In the genomic region with DNA sequence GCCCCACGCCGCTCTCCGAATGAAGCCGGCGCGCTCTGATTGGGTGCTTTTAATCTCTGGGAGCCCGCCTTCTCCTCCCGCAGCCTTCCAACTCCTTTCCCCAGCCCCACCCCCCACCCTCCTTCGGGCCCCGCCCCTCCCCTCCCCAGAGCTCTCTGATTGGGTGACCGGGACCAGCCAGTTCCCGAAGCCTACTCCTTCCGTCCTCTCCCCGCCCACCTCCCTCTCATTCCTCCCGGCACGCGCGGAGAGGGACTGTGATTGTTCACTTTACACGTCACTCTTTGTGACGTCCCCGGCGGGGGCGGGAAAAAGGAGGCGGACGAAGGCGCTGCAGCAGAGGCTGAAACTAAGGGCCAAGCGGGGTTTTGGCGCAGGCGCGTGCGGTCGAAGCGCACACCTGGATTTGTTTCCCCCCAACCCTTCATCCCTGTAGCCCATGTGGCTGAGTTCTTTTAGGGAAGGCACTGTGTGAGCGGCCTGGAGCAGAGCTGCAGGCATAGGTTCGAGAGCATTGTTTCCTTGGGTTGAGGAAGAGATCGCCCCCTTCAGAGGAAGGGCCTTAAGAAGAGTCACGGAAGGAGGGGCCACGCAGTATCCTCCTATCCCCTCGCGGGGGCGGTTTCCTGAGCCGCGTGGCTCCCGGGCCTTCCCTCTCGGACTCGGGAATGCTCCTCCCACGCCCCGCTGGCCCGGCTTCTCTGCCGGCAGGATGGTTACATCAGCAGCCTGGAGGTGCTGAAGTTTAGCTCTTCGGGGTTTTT, we compare ENCODE assay signal across 1 cellular context.
TF ChIP-seq lines count a peak whose summit lies in the region.

A gene (minus strand): TSS at position 21 of the 764 bp plus-strand sequence. CDS start 361 bp downstream, outside the sequence.

TF ChIP-seq in HepG2, 621 proteins besides CTCF, POLR2A, EP300 and RAD21 (continued from another document and continues in another):
- peak; percentile 68; the same call in 1 of the 2 replicates for TF ChIP-seq TARDBP (CRISPR knock-in tag; IDR thresholded peaks at IDR 0.05)
- TF ChIP-seq, protein P1, sequence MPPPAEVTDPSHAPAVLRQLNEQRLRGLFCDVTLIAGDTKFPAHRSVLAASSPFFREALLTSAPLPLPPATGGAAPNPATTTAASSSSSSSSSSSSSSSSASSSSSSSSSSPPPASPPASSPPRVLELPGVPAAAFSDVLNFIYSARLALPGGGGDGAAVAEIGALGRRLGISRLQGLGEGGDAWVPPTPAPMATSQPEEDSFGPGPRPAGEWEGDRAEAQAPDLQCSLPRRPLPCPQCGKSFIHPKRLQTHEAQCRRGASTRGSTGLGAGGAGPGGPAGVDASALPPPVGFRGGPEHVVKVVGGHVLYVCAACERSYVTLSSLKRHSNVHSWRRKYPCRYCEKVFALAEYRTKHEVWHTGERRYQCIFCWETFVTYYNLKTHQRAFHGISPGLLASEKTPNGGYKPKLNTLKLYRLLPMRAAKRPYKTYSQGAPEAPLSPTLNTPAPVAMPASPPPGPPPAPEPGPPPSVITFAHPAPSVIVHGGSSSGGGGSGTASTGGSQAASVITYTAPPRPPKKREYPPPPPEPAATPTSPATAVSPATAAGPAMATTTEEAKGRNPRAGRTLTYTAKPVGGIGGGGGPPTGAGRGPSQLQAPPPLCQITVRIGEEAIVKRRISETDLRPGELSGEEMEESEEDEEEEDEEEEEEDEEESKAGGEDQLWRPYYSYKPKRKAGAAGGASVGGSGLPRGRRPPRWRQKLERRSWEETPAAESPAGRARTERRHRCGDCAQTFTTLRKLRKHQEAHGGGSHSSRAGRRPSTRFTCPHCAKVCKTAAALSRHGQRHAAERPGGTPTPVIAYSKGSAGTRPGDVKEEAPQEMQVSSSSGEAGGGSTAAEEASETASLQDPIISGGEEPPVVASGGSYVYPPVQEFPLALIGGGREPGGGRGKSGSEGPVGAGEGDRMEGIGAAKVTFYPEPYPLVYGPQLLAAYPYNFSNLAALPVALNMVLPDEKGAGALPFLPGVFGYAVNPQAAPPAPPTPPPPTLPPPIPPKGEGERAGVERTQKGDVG (CRISPR knock-in tag; IDR thresholded peaks at IDR 0.05; ENCODE audit: borderline replicate concordance), result peak; percentile 24; the same call in 1 of the 2 replicates
- no peak for TF ChIP-seq ZSCAN25 (CRISPR knock-in tag; IDR thresholded peaks at IDR 0.05)
- TF ChIP-seq, protein P2, sequence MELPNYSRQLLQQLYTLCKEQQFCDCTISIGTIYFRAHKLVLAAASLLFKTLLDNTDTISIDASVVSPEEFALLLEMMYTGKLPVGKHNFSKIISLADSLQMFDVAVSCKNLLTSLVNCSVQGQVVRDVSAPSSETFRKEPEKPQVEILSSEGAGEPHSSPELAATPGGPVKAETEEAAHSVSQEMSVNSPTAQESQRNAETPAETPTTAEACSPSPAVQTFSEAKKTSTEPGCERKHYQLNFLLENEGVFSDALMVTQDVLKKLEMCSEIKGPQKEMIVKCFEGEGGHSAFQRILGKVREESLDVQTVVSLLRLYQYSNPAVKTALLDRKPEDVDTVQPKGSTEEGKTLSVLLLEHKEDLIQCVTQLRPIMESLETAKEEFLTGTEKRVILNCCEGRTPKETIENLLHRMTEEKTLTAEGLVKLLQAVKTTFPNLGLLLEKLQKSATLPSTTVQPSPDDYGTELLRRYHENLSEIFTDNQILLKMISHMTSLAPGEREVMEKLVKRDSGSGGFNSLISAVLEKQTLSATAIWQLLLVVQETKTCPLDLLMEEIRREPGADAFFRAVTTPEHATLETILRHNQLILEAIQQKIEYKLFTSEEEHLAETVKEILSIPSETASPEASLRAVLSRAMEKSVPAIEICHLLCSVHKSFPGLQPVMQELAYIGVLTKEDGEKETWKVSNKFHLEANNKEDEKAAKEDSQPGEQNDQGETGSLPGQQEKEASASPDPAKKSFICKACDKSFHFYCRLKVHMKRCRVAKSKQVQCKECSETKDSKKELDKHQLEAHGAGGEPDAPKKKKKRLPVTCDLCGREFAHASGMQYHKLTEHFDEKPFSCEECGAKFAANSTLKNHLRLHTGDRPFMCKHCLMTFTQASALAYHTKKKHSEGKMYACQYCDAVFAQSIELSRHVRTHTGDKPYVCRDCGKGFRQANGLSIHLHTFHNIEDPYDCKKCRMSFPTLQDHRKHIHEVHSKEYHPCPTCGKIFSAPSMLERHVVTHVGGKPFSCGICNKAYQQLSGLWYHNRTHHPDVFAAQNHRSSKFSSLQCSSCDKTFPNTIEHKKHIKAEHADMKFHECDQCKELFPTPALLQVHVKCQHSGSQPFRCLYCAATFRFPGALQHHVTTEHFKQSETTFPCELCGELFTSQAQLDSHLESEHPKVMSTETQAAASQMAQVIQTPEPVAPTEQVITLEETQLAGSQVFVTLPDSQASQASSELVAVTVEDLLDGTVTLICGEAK (IDR thresholded peaks at IDR 0.05), result no peak
- TF ChIP-seq, protein P2 (CRISPR knock-in tag; IDR thresholded peaks at IDR 0.05), result peak; percentile 46; the same call in 1 of the 2 replicates
- peak; percentile 81; the same call in 1 of the 2 replicates for TF ChIP-seq DNMT3B (CRISPR knock-in tag; conservative IDR thresholded peaks at IDR 0.05)
- TF ChIP-seq KDM2A (CRISPR knock-in tag; IDR thresholded peaks at IDR 0.05; ENCODE audit: borderline replicate concordance, low read depth), result peak; percentile 84; the same call in 1 of the 2 replicates
- TF ChIP-seq MAFF (IDR thresholded peaks at IDR 0.05; ENCODE audit: low read depth, low read length), result no peak
- 0 out of 2 replicates have a peak, but pooled peaks have one; percentile 15 for TF ChIP-seq KLF11 (CRISPR knock-in tag; IDR thresholded peaks at IDR 0.05)
- peak; percentile 62; the same call in 1 of the 2 replicates for TF ChIP-seq ZSCAN31 (CRISPR knock-in tag; IDR thresholded peaks at IDR 0.05; ENCODE audit: low read depth)
- TF ChIP-seq, protein P3, sequence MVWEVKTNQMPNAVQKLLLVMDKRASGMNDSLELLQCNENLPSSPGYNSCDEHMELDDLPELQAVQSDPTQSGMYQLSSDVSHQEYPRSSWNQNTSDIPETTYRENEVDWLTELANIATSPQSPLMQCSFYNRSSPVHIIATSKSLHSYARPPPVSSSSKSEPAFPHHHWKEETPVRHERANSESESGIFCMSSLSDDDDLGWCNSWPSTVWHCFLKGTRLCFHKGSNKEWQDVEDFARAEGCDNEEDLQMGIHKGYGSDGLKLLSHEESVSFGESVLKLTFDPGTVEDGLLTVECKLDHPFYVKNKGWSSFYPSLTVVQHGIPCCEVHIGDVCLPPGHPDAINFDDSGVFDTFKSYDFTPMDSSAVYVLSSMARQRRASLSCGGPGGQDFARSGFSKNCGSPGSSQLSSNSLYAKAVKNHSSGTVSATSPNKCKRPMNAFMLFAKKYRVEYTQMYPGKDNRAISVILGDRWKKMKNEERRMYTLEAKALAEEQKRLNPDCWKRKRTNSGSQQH (CRISPR knock-in tag; IDR thresholded peaks at IDR 0.05; ENCODE audit: low read depth), result 0 out of 2 replicates have a peak, but pooled peaks have one; percentile 32
- peak; percentile 78; the same call in 1 of the 2 replicates for TF ChIP-seq ZBTB20 (CRISPR knock-in tag; IDR thresholded peaks at IDR 0.05; ENCODE audit: borderline replicate concordance, low read depth)
- peak; percentile 28; the same call in 1 of the 2 replicates for TF ChIP-seq ETV5 (CRISPR knock-in tag; IDR thresholded peaks at IDR 0.05; ENCODE audit: borderline replicate concordance)
- TF ChIP-seq ZNF768 (CRISPR knock-in tag; IDR thresholded peaks at IDR 0.05), result peak; percentile 5; the same call in 1 of the 2 replicates
- TF ChIP-seq SSRP1 (CRISPR knock-in tag; IDR thresholded peaks at IDR 0.05), result 0 out of 2 replicates have a peak, but pooled peaks have one; percentile 46
- no peak for TF ChIP-seq RFX5 (IDR thresholded peaks at IDR 0.05; ENCODE audit: low read depth, low read length)
- TF ChIP-seq ZNF160 (CRISPR knock-in tag; IDR thresholded peaks at IDR 0.05), result peak; percentile 80; the same call in 1 of the 2 replicates
- TF ChIP-seq U2AF1 (optimal IDR thresholded peaks at IDR 0.05; ENCODE audit: low read depth, low read length), result peak; percentile 68
- TF ChIP-seq ZNF772 (CRISPR knock-in tag; IDR thresholded peaks at IDR 0.05), result peak; percentile 58
- TF ChIP-seq KLF9 (CRISPR knock-in tag; IDR thresholded peaks at IDR 0.05; ENCODE audit: low read depth), result peak; percentile 81; the same call in 1 of the 2 replicates
- peak; percentile 63; the same call in 1 of the 2 replicates for TF ChIP-seq HOXA3 (CRISPR knock-in tag; IDR thresholded peaks at IDR 0.05)
- TF ChIP-seq RAD51 (IDR thresholded peaks at IDR 0.05; ENCODE audit: borderline replicate concordance), result no peak
- TF ChIP-seq SP5 (CRISPR knock-in tag; IDR thresholded peaks at IDR 0.05; ENCODE audit: borderline replicate concordance, low read depth), result peak; percentile 40; the same call in 1 of the 2 replicates
- TF ChIP-seq EHMT2 (IDR thresholded peaks at IDR 0.05; ENCODE audit: borderline replicate concordance, low read depth, low read length), result no peak
- TF ChIP-seq AGO2 (optimal IDR thresholded peaks at IDR 0.05; ENCODE audit: low read depth, low read length), result peak; percentile 25
- no peak for TF ChIP-seq PAF1 (CRISPR knock-in tag; IDR thresholded peaks at IDR 0.05)
- TF ChIP-seq, protein P4, sequence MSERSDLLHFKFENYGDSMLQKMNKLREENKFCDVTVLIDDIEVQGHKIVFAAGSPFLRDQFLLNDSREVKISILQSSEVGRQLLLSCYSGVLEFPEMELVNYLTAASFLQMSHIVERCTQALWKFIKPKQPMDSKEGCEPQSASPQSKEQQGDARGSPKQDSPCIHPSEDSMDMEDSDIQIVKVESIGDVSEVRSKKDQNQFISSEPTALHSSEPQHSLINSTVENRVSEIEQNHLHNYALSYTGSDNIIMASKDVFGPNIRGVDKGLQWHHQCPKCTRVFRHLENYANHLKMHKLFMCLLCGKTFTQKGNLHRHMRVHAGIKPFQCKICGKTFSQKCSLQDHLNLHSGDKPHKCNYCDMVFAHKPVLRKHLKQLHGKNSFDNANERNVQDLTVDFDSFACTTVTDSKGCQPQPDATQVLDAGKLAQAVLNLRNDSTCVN (CRISPR knock-in tag; IDR thresholded peaks at IDR 0.05; ENCODE audit: borderline replicate concordance), result no peak
- TF ChIP-seq PRPF4 (IDR thresholded peaks at IDR 0.05; ENCODE audit: low read depth, low read length, poor library complexity, severe bottlenecking), result no peak
- 0 out of 2 replicates have a peak, but pooled peaks have one; percentile 46 for TF ChIP-seq ZNF33A (CRISPR knock-in tag; IDR thresholded peaks at IDR 0.05; ENCODE audit: borderline replicate concordance)
- TF ChIP-seq, protein P5, sequence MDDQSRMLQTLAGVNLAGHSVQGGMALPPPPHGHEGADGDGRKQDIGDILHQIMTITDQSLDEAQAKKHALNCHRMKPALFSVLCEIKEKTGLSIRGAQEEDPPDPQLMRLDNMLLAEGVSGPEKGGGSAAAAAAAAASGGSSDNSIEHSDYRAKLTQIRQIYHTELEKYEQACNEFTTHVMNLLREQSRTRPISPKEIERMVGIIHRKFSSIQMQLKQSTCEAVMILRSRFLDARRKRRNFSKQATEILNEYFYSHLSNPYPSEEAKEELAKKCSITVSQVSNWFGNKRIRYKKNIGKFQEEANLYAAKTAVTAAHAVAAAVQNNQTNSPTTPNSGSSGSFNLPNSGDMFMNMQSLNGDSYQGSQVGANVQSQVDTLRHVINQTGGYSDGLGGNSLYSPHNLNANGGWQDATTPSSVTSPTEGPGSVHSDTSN (CRISPR knock-in tag; IDR thresholded peaks at IDR 0.05; ENCODE audit: borderline replicate concordance), result peak; percentile 56; the same call in 1 of the 2 replicates
- TF ChIP-seq, protein P6, sequence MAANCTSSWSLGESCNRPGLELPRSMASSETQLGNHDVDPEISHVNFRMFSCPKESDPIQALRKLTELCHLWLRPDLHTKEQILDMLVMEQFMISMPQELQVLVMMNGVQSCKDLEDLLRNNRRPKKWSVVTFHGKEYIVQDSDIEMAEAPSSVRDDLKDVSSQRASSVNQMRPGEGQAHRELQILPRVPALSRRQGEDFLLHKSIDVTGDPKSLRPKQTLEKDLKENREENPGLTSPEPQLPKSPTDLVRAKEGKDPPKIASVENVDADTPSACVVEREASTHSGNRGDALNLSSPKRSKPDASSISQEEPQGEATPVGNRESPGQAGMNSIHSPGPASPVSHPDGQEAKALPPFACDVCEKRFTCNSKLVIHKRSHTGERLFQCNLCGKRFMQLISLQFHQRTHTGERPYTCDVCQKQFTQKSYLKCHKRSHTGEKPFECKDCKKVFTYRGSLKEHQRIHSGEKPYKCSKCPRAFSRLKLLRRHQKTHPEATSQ (CRISPR knock-in tag; IDR thresholded peaks at IDR 0.05; ENCODE audit: borderline replicate concordance), result peak; percentile 85; the same call in 1 of the 2 replicates
- TF ChIP-seq, protein P7, sequence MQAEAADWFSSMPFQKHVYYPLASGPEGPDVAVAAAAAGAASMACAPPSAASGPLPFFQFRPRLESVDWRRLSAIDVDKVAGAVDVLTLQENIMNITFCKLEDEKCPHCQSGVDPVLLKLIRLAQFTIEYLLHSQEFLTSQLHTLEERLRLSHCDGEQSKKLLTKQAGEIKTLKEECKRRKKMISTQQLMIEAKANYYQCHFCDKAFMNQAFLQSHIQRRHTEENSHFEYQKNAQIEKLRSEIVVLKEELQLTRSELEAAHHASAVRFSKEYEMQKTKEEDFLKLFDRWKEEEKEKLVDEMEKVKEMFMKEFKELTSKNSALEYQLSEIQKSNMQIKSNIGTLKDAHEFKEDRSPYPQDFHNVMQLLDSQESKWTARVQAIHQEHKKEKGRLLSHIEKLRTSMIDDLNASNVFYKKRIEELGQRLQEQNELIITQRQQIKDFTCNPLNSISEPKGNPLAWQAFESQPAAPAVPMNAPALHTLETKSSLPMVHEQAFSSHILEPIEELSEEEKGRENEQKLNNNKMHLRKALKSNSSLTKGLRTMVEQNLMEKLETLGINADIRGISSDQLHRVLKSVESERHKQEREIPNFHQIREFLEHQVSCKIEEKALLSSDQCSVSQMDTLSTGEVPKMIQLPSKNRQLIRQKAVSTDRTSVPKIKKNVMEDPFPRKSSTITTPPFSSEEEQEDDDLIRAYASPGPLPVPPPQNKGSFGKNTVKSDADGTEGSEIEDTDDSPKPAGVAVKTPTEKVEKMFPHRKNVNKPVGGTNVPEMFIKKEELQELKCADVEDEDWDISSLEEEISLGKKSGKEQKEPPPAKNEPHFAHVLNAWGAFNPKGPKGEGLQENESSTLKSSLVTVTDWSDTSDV (CRISPR knock-in tag; IDR thresholded peaks at IDR 0.05), result no peak
